8 cellular contexts compared by ENCODE assay signal in the genomic region with DNA sequence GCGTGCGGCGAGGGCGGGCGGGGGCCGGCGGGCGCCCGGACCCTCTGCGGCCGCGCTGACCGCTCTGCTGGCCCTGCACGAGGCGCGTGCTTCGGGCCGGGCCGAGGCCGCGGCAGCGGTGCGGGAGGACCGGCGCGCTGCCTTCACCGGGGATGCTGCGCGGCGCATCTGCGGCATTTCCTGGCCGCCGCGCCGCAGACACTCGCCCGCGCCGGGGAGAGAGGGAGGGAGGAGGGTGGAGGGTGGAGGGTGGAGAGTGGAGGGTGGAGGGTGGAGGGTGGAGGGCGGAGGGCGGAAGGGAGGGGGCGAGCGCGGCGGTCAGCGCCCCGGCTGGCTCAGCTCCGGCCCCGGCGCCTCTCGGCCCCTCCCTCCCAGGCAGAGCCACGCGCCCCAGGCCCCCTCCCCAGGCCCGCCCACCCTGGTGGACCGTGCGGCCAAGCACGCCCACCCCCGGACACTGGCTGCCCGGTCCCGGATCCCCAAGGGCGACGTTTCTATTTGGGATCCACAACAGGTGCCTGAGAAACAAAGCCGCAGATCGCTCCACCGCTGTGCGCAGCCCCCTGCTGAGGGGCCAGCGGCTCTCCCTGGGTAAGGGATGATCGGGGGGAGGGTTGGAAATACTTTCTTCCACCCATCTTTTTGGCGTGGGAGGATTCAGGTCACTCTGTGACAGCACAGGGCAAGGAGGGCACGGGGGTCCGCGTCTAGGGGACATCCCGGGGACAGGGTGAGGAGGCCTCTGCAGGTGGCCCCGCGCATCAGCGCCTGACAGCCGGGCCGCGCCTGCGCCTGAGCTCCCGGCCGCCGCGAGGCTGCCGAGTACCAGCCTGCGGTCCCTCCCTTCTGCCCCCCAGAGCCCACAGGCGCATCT.
A peak's percentile ranks its signal among the peaks of the same experiment; 100 is the strongest.
DNase-seq lines count a peak whose midpoint lies in the region; ATAC-seq lines count a peak whose summit lies in the region.

No MANE protein-coding gene starts in this region.

- H3K36me3 Mint-ChIP-seq in CD4-positive, CD25-positive, alpha-beta regulatory T cell = no peaks in the 10 kb centered on the region
- H3K36me3 Mint-ChIP-seq in activated CD8-positive, alpha-beta T cell treated with anti-CD3 and anti-CD28 coated beads, Interleukin-2, amount 10 ng/mL, durations not matched to agents 7 days and 5 days (ENCODE audit: low read depth) = no peaks in the 10 kb centered on the region
- no peaks in the 10 kb centered on the region for H3K36me3 Mint-ChIP-seq in stimulated activated effector memory CD8-positive, alpha-beta T cell treated with anti-CD3 and anti-CD28 coated beads, Interleukin-12 subunit alpha, Interleukin-12 subunit beta, amount 100 ng/mL, for 72 hours

- peak; percentile 66 to 73 for ATAC-seq in CD4-positive, CD25-positive, alpha-beta regulatory T cell (ENCODE audit: low read depth in 2 of 2)
- peak; percentile 87 for ATAC-seq in HG03354 (IDR thresholded peaks at IDR 0.05; ENCODE audit: poor library complexity, severe bottlenecking, unreplicated experiment)
- peak; percentile 92 for ATAC-seq in activated CD8-positive, alpha-beta T cell treated with anti-CD3 and anti-CD28 coated beads, Interleukin-2, amount 10 ng/mL, durations not matched to agents 7 days and 5 days
- peak; percentile 82 for ATAC-seq in stimulated activated effector memory CD8-positive, alpha-beta T cell treated with anti-CD3 and anti-CD28 coated beads, Interleukin-12 subunit alpha, Interleukin-12 subunit beta, amount 100 ng/mL, for 72 hours

- H3K4me1 ChIP-seq in CD4-positive, CD25-positive, alpha-beta regulatory T cell (ENCODE audit: control insufficient read depth, insufficient read depth, low read length, poor library complexity, severe bottlenecking) = peaks cover 10% of the 10 kb centered on the region

- no peaks in the 10 kb centered on the region for H3K36me3 ChIP-seq in CD4-positive, CD25-positive, alpha-beta regulatory T cell (ENCODE audit: control insufficient read depth, insufficient read depth, low read length)

- DNase-seq in CD4-positive, CD25-positive, alpha-beta regulatory T cell = peak in 2 of 3 donors; percentile 31 to 81
- DNase-seq in GM19238 (ENCODE audit: insufficient read length, low spot score) (peak; percentile 77), NCI-H69 (lab: John Stamatoyannopoulos, UW) (peak; percentile 97), epidermal melanocyte (ENCODE audit: insufficient read length, low spot score) (peak; percentile 53), middle frontal gyrus (ENCODE audit: extremely low spot score, low spot score) (peak; percentile 81)
- DNase-seq in activated CD8-positive, alpha-beta T cell treated with anti-CD3 and anti-CD28 coated beads, Interleukin-2, amount 10 ng/mL, durations not matched to agents 7 days and 5 days = peak; percentile 57
- peak in 1 of 2 donors; percentile 57 for DNase-seq in stimulated activated effector memory CD8-positive, alpha-beta T cell treated with anti-CD3 and anti-CD28 coated beads, Interleukin-12 subunit alpha, Interleukin-12 subunit beta, amount 100 ng/mL, for 72 hours (ENCODE audit: low spot score in 2 of 2)

- CTCF ChIA-PET in activated CD8-positive, alpha-beta T cell treated with anti-CD3 and anti-CD28 coated beads, Interleukin-2, amount 10 ng/mL, durations not matched to agents 7 days and 5 days (lab: Charles Lee) = interaction anchor here (1.0 kb wide), 3 partner anchors 8 to 9 kb away, joined by 3 read pairs; no protein-coding TSS in a partner anchor

- POLR2A ChIA-PET in activated CD8-positive, alpha-beta T cell treated with anti-CD3 and anti-CD28 coated beads, Interleukin-2, amount 10 ng/mL, durations not matched to agents 7 days and 5 days (lab: Charles Lee) = no interaction called here

- H3K9me3 Mint-ChIP-seq in CD4-positive, CD25-positive, alpha-beta regulatory T cell = peaks cover 0 to 4% (median 0%) of the 10 kb centered on the region in 7 donors
- no peaks in the 10 kb centered on the region for H3K9me3 Mint-ChIP-seq in activated CD8-positive, alpha-beta T cell treated with anti-CD3 and anti-CD28 coated beads, Interleukin-2, amount 10 ng/mL, durations not matched to agents 7 days and 5 days (ENCODE audit: insufficient read depth)
- H3K9me3 Mint-ChIP-seq in stimulated activated effector memory CD8-positive, alpha-beta T cell treated with anti-CD3 and anti-CD28 coated beads, Interleukin-12 subunit alpha, Interleukin-12 subunit beta, amount 100 ng/mL, for 72 hours = no peaks in the 10 kb centered on the region

- peak overlapping the region in 2 of 4 donors; percentile 39 to 58 for H3K4me3 Mint-ChIP-seq in CD4-positive, CD25-positive, alpha-beta regulatory T cell
- H3K4me3 Mint-ChIP-seq in activated CD8-positive, alpha-beta T cell treated with anti-CD3 and anti-CD28 coated beads, Interleukin-2, amount 10 ng/mL, durations not matched to agents 7 days and 5 days = peak overlapping the region; percentile 22
- peak overlapping the region; percentile 49 for H3K4me3 Mint-ChIP-seq in stimulated activated effector memory CD8-positive, alpha-beta T cell treated with anti-CD3 and anti-CD28 coated beads, Interleukin-12 subunit alpha, Interleukin-12 subunit beta, amount 100 ng/mL, for 72 hours

- no peak overlapping the region for H3K27ac ChIP-seq in CD4-positive, CD25-positive, alpha-beta regulatory T cell (ENCODE audit: insufficient read depth, low read length, poor library complexity, severe bottlenecking)

- peaks cover 31% of the 10 kb centered on the region for H3K27me3 ChIP-seq in CD4-positive, CD25-positive, alpha-beta regulatory T cell (ENCODE audit: control insufficient read depth, insufficient read depth, low read length)

- H3K9me3 ChIP-seq in CD4-positive, CD25-positive, alpha-beta regulatory T cell (ENCODE audit: control insufficient read depth in 2 of 2, low read length in 2 of 2) = no peaks in the 10 kb centered on the region

- no peak overlapping the region for H3K4me3 ChIP-seq in CD4-positive, CD25-positive, alpha-beta regulatory T cell (ENCODE audit: low read depth, low read length)

- no peak overlapping the region for H3K27ac Mint-ChIP-seq in CD4-positive, CD25-positive, alpha-beta regulatory T cell
- H3K27ac Mint-ChIP-seq in activated CD8-positive, alpha-beta T cell treated with anti-CD3 and anti-CD28 coated beads, Interleukin-2, amount 10 ng/mL, durations not matched to agents 7 days and 5 days = no peak overlapping the region
- H3K27ac Mint-ChIP-seq in stimulated activated effector memory CD8-positive, alpha-beta T cell treated with anti-CD3 and anti-CD28 coated beads, Interleukin-12 subunit alpha, Interleukin-12 subunit beta, amount 100 ng/mL, for 72 hours = no peak overlapping the region

- H3K4me1 Mint-ChIP-seq in CD4-positive, CD25-positive, alpha-beta regulatory T cell = peaks cover 0 to 7% (median 4%) of the 10 kb centered on the region in 4 donors
- H3K4me1 Mint-ChIP-seq in activated CD8-positive, alpha-beta T cell treated with anti-CD3 and anti-CD28 coated beads, Interleukin-2, amount 10 ng/mL, durations not matched to agents 7 days and 5 days (ENCODE audit: low read depth) = peaks cover 4% of the 10 kb centered on the region
- H3K4me1 Mint-ChIP-seq in stimulated activated effector memory CD8-positive, alpha-beta T cell treated with anti-CD3 and anti-CD28 coated beads, Interleukin-12 subunit alpha, Interleukin-12 subunit beta, amount 100 ng/mL, for 72 hours = peaks cover 4% of the 10 kb centered on the region

- H3K27me3 Mint-ChIP-seq in CD4-positive, CD25-positive, alpha-beta regulatory T cell = peaks cover 67% of the 10 kb centered on the region
- peaks cover 59% of the 10 kb centered on the region for H3K27me3 Mint-ChIP-seq in activated CD8-positive, alpha-beta T cell treated with anti-CD3 and anti-CD28 coated beads, Interleukin-2, amount 10 ng/mL, durations not matched to agents 7 days and 5 days (ENCODE audit: low read depth)
